Comparison of ENCODE assay signal across 16 cellular contexts in the genomic region with DNA sequence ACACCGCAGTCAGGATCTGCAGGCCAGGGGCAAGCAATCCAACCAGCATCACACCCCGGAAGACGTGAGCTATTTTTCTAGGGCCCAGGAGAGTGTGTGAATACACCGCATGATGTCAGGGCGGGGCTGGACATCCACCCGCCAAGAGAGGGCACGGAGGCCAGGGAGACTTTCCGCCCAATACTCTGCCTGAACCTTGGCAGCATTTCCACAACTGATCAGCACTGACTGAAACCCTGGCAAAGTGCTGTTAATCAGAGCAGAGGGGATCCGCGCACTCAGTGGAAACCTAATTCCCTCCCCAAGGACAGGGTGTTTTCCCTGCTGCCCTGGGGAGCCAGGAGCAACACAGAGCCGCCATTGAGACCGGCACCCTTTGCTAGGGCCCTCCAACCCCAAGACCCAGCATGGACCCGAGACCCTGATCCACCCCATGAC. TPM values are rescaled to one million over a fixed set of nuclear protein-coding genes. Genes with fewer than 3 reads are reported as not detected.
DNase-seq lines count a peak whose midpoint lies in the region; ATAC-seq and TF ChIP-seq lines count a peak whose summit lies in the region.
"Had no signal": no experiment of that assay in that cellular context is flagged by ENCODE, and none has a peak within 500 bp of the region (broad histone marks: within the 10 kb centered on the region; RNA-seq: fewer than 3 reads in every experiment).

No MANE protein-coding gene starts in this region.

- no peaks in the 10 kb centered on the region for H3F3A ChIP-seq in GM23338 (replicated peaks; ENCODE audit: low read depth)

- H3K4me1 ChIP-seq in GM23338 (ENCODE audit: insufficient read depth) (no peaks in the 10 kb centered on the region), RWPE2 (ENCODE audit: insufficient read depth, poor library complexity, severe bottlenecking) (peaks cover 14% of the 10 kb centered on the region), foreskin keratinocyte (peaks cover 8% of the 10 kb centered on the region), gastrocnemius medialis (peaks cover 14 to 20% of the 10 kb centered on the region in 2 donors)

- H4K20me1 ChIP-seq in GM23338 (replicated peaks; ENCODE audit: insufficient read depth) = peaks cover 6% of the 10 kb centered on the region

- H3K9me3 ChIP-seq in RWPE2 (ENCODE audit: severe bottlenecking) = no peaks in the 10 kb centered on the region
- H3K9me3 ChIP-seq in gastrocnemius medialis = no peaks in the 10 kb centered on the region
- H3K9me3 ChIP-seq: A549 had no signal

- intact Hi-C loops in gastrocnemius medialis (cut with DNase I; ENCODE audit: low total_unique reads) = no loop called here

- H3K27ac Mint-ChIP-seq in GM23338 = peak overlapping the region; percentile 2; the same call in 1 of the 2 replicates

- no peak for DNase-seq in GM23338 (ENCODE audit: low spot score)
- no peak for DNase-seq in RWPE2 (ENCODE audit: low spot score)
- no peak for DNase-seq in foreskin keratinocyte
- DNase-seq in gastrocnemius medialis = peak; percentile 46 to 52
- no peak for DNase-seq in foreskin fibroblast
- DNase-seq in activated gamma-delta T cell treated with Interleukin-2 at 50 U/mL for 16 hours = no peak
- DNase-seq: COR-L47, NCI-H1048, NCI-H146, NCI-H2227 treated with DMSO at 0.1 percent for 48 hours, NCI-H524 treated with DMSO at 0.1 percent for 48 hours, RPMI8226 had no signal

- in situ Hi-C loops in gastrocnemius medialis (cut with MboI; ENCODE audit: low sequenced_read_pairs in 4 of 4) = loop anchor here in 2 of 4 donors (25.0 kb wide), 2 partner anchors 562 to 637 kb away; a partner anchor contains a TSS

- H3K4me3 Mint-ChIP-seq in GM23338 = no peak overlapping the region
- H3K4me3 Mint-ChIP-seq: CD14-positive monocyte had no signal

- H3K4me3 ChIP-seq in GM23338 (no peak overlapping the region), RWPE2 (ENCODE audit: severe bottlenecking) (no peak overlapping the region), gastrocnemius medialis (peak overlapping the region in 1 of 4 donors; percentile 5), foreskin fibroblast (ENCODE audit: low read depth in 1 of 2, low read length in 2 of 2) (no peak overlapping the region)
- H3K4me3 ChIP-seq: A549 had no signal

- H3K4me1 Mint-ChIP-seq in GM23338 = no peaks in the 10 kb centered on the region

- peaks cover 8% of the 10 kb centered on the region for H3K27me3 Mint-ChIP-seq in GM23338 (ENCODE audit: insufficient read depth, low read depth, poor library complexity)

- H3K9me2 ChIP-seq in GM23338 (ENCODE audit: insufficient read depth) = no peaks in the 10 kb centered on the region

- H3K9me3 Mint-ChIP-seq in GM23338 = no peaks in the 10 kb centered on the region

- no peak overlapping the region for H3K4me2 ChIP-seq in GM23338
- H3K4me2 ChIP-seq: A549 had no signal

- H3K79me2 ChIP-seq in GM23338 (replicated peaks; ENCODE audit: insufficient read depth) = peaks cover 67% of the 10 kb centered on the region

- no peak for ATAC-seq in GM23338
- ATAC-seq in RWPE2 (ENCODE audit: low read depth) = no peak
- peak; percentile 3 for ATAC-seq in foreskin keratinocyte
- ATAC-seq in gastrocnemius medialis = peak; percentile 48 to 69
- no peak for ATAC-seq in HG02642 (IDR thresholded peaks at IDR 0.05; ENCODE audit: poor library complexity, unreplicated experiment)
- ATAC-seq in HG02938 (IDR thresholded peaks at IDR 0.05; ENCODE audit: unreplicated experiment) = no peak

- H3K27ac ChIP-seq in GM23338 (ENCODE audit: low read depth) (no peak overlapping the region), RWPE2 (ENCODE audit: poor library complexity, severe bottlenecking) (peak overlapping the region; percentile 82), foreskin keratinocyte (peak overlapping the region; percentile 90), gastrocnemius medialis (peak overlapping the region; percentile 69 to 82 (median 78))
- H3K27ac ChIP-seq: A549 had no signal

- H2AFZ ChIP-seq in GM23338 = no peak overlapping the region

- no peak for TF ChIP-seq POLR2A in gastrocnemius medialis (IDR thresholded peaks at IDR 0.05)

- peaks cover 74% of the 10 kb centered on the region for H3K36me3 Mint-ChIP-seq in GM23338 (ENCODE audit: low read depth)

- no peaks in the 10 kb centered on the region for H3K27me3 ChIP-seq in GM23338 (ENCODE audit: insufficient read depth)
- no peaks in the 10 kb centered on the region for H3K27me3 ChIP-seq in RWPE2 (ENCODE audit: insufficient read depth, poor library complexity, severe bottlenecking)
- H3K27me3 ChIP-seq in foreskin keratinocyte = no peaks in the 10 kb centered on the region
- H3K27me3 ChIP-seq in gastrocnemius medialis = no peaks in the 10 kb centered on the region

- H3K36me3 ChIP-seq in GM23338 (ENCODE audit: insufficient read depth) (peaks cover 8% of the 10 kb centered on the region; the same call in 1 of the 2 replicates), RWPE2 (ENCODE audit: low read depth) (peaks cover 56% of the 10 kb centered on the region), gastrocnemius medialis (peaks cover 0 to 33% of the 10 kb centered on the region in 2 donors)

- no peak for TF ChIP-seq CTCF in GM23338 (conservative IDR thresholded peaks at IDR 0.05; ENCODE audit: low read depth in 2 of 2)
- no peak for TF ChIP-seq CTCF in RWPE2 (IDR thresholded peaks at IDR 0.05; ENCODE audit: poor library complexity, severe bottlenecking)
- TF ChIP-seq CTCF in foreskin keratinocyte (conservative IDR thresholded peaks at IDR 0.05) = no peak
- no peak for TF ChIP-seq CTCF in gastrocnemius medialis (IDR thresholded peaks at IDR 0.05 in 4 of 5, conservative IDR thresholded peaks at IDR 0.05 in 1 of 5)
- no peak for TF ChIP-seq CTCF in foreskin fibroblast (IDR thresholded peaks at IDR 0.05; ENCODE audit: low read depth, low read length)

TF ChIP-seq in GM23338, 12 proteins besides CTCF, POLR2A, EP300 and RAD21:
- TF ChIP-seq, protein P1, sequence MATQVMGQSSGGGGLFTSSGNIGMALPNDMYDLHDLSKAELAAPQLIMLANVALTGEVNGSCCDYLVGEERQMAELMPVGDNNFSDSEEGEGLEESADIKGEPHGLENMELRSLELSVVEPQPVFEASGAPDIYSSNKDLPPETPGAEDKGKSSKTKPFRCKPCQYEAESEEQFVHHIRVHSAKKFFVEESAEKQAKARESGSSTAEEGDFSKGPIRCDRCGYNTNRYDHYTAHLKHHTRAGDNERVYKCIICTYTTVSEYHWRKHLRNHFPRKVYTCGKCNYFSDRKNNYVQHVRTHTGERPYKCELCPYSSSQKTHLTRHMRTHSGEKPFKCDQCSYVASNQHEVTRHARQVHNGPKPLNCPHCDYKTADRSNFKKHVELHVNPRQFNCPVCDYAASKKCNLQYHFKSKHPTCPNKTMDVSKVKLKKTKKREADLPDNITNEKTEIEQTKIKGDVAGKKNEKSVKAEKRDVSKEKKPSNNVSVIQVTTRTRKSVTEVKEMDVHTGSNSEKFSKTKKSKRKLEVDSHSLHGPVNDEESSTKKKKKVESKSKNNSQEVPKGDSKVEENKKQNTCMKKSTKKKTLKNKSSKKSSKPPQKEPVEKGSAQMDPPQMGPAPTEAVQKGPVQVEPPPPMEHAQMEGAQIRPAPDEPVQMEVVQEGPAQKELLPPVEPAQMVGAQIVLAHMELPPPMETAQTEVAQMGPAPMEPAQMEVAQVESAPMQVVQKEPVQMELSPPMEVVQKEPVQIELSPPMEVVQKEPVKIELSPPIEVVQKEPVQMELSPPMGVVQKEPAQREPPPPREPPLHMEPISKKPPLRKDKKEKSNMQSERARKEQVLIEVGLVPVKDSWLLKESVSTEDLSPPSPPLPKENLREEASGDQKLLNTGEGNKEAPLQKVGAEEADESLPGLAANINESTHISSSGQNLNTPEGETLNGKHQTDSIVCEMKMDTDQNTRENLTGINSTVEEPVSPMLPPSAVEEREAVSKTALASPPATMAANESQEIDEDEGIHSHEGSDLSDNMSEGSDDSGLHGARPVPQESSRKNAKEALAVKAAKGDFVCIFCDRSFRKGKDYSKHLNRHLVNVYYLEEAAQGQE (IDR thresholded peaks at IDR 0.05; ENCODE audit: unreplicated experiment) = no peak
- TF ChIP-seq, protein P2, sequence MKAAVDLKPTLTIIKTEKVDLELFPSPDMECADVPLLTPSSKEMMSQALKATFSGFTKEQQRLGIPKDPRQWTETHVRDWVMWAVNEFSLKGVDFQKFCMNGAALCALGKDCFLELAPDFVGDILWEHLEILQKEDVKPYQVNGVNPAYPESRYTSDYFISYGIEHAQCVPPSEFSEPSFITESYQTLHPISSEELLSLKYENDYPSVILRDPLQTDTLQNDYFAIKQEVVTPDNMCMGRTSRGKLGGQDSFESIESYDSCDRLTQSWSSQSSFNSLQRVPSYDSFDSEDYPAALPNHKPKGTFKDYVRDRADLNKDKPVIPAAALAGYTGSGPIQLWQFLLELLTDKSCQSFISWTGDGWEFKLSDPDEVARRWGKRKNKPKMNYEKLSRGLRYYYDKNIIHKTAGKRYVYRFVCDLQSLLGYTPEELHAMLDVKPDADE (IDR thresholded peaks at IDR 0.05) = no peak
- TF ChIP-seq EZH2 (IDR thresholded peaks at IDR 0.05; ENCODE audit: low read depth, unreplicated experiment) = no peak

RNA-seq across cellular contexts. Expression of a gene that starts 8.2 kb away (rescaled TPM):
- total RNA-seq in GM23338 (2014; rRNA removed; shearing (Covaris generic)) = 59.3 and 87.1 TPM in 2 replicates
- 40.3 and 42.9 TPM in 2 replicates for polyA plus RNA-seq in GM23338 (2016; fragmentation: Nextera tagmentation; extraction: Ambion mirVana)
- 52.4 and 61.9 TPM in 2 replicates for total RNA-seq in foreskin keratinocyte
- 43.9 and 56.4 TPM in 2 replicates for polyA plus RNA-seq in foreskin keratinocyte
- 10 to 100 TPM; 19.7 to 32.4 (median 22.7) TPM for total RNA-seq in gastrocnemius medialis

RNA-seq across cellular contexts. Expression of a gene that starts 17.5 kb away (rescaled TPM):
- 25.3 and 30.0 TPM in 2 replicates for total RNA-seq in GM23338 (2014; rRNA removed; shearing (Covaris generic))
- polyA plus RNA-seq in GM23338 (2016; fragmentation: Nextera tagmentation; extraction: Ambion mirVana) (37.8 and 41.1 TPM in 2 replicates), foreskin keratinocyte (38.7 and 43.1 TPM in 2 replicates)
- total RNA-seq in foreskin keratinocyte (31.8 and 34.5 TPM in 2 replicates), gastrocnemius medialis (10 to 100 TPM; 14.1 to 41.7 (median 16.9) TPM)

RNA-seq across cellular contexts. Expression of a gene that starts 17.5 kb away (rescaled TPM):
- 54.5 and 66.8 TPM in 2 replicates for total RNA-seq in GM23338 (2014; rRNA removed; shearing (Covaris generic))
- polyA plus RNA-seq in GM23338 (2016; fragmentation: Nextera tagmentation; extraction: Ambion mirVana) = 151 and 163 TPM in 2 replicates
- 71.6 and 80.1 TPM in 2 replicates for total RNA-seq in foreskin keratinocyte
- polyA plus RNA-seq in foreskin keratinocyte = 118 TPM in 2 replicates
- total RNA-seq in gastrocnemius medialis = 10 to 100 TPM; 14.7 to 22.5 (median 18.1) TPM

Comparison
In these comparisons a context has a peak if more than half of its experiments do, and no peak if none do; other contexts are left out.
1. ATAC-seq: peak in foreskin keratinocyte (single experiment) and gastrocnemius medialis (2 of 2); none in GM23338 (single experiment), RWPE2 (single experiment), HG02642 (single experiment) and HG02938 (single experiment).
2. DNase-seq: peak in gastrocnemius medialis (2 of 2); none in GM23338 (single experiment), RWPE2 (single experiment), foreskin keratinocyte (0 of 2), foreskin fibroblast (0 of 2) and activated gamma-delta T cell treated with Interleukin-2 at 50 U/mL for 16 hours (single experiment).